Comparison of ENCODE assay signal across 8 cellular contexts in genomic region chr16:2912330-2913199, GRCh38. TPM values are rescaled to one million over a fixed set of nuclear protein-coding genes. Genes with fewer than 3 reads are reported as not detected.
DNase-seq lines count a peak whose midpoint lies in the region; ATAC-seq, FAIRE-seq and TF ChIP-seq lines count a peak whose summit lies in the region.

No MANE protein-coding gene starts in this region.

- 5% methylated on average over 39 of the region's 39 CpGs for WGBS in smooth muscle cell (ENCODE audit: low lambda C conversion rate)

- H3K9ac ChIP-seq in kidney (ENCODE audit: low read length in 2 of 2) (peak overlapping the region; percentile 66 to 92), smooth muscle cell (ENCODE audit: low read depth) (peak overlapping the region; percentile 65)

- peaks cover 4 to 12% of the 10 kb centered on the region in 2 donors for H3K36me3 ChIP-seq in kidney (ENCODE audit: control insufficient read depth in 1 of 2, insufficient read depth in 2 of 2, low read length in 2 of 2)
- H3K36me3 ChIP-seq in smooth muscle cell (ENCODE audit: low read depth): no peaks in the 10 kb centered on the region

- H3K4me3 ChIP-seq in kidney (ENCODE audit: low read length in 2 of 2) (peak overlapping the region; percentile 79 to 94), smooth muscle cell (peak overlapping the region; percentile 97)

- peaks cover 0 to 8% of the 10 kb centered on the region in 2 donors for H3K4me1 ChIP-seq in kidney (ENCODE audit: control insufficient read depth in 1 of 2, insufficient read depth in 1 of 2, low read depth in 1 of 2, low read length in 2 of 2)
- H3K4me1 ChIP-seq in smooth muscle cell (ENCODE audit: low read depth): no peaks in the 10 kb centered on the region

- H4K20me1 ChIP-seq in smooth muscle cell (ENCODE audit: low read depth): peaks cover 13% of the 10 kb centered on the region

- intact Hi-C loops in kidney (cut with DNase I): no loop called here

- FAIRE-seq in kidney (lab: Jason Lieb, UNC): no peak

- peak overlapping the region; percentile 97 for H3K4me2 ChIP-seq in smooth muscle cell

- H2AFZ ChIP-seq in smooth muscle cell (ENCODE audit: low read depth): peak overlapping the region; percentile 87

- H3K27ac ChIP-seq in caudate nucleus (ENCODE audit: low read depth, low read length): peak overlapping the region; percentile 55
- peak overlapping the region; percentile 80 to 86 for H3K27ac ChIP-seq in kidney (ENCODE audit: low read depth in 2 of 2, low read length in 2 of 2)
- peak overlapping the region; percentile 42 for H3K27ac ChIP-seq in smooth muscle cell (ENCODE audit: low read depth)

- no peaks in the 10 kb centered on the region for H3F3A ChIP-seq in smooth muscle cell (ENCODE audit: low read depth)

- no peaks in the 10 kb centered on the region for H3K27me3 ChIP-seq in smooth muscle cell (ENCODE audit: low read depth)

- TF ChIP-seq CTCF in kidney (IDR thresholded peaks at IDR 0.05; ENCODE audit: borderline replicate concordance, extremely low read depth, insufficient read depth) (no peak), smooth muscle cell (IDR thresholded peaks at IDR 0.05; ENCODE audit: borderline replicate concordance, insufficient read depth, poor library complexity, severe bottlenecking) (no peak)

- DNase-seq in NCI-H748 (lab: John Stamatoyannopoulos, UW; ENCODE audit: unreplicated experiment): peak; percentile 23
- DNase-seq in NCI-H748 treated with DMSO at 0.1 percent for 48 hours (lab: John Stamatoyannopoulos, UW): no peak
- peak; percentile 23 for DNase-seq in T-helper 9 cell
- peak in 29 of 61 donors; percentile 8 to 59 (median 34) for DNase-seq in caudate nucleus (lab: John Stamatoyannopoulos, UW)
- no peak for DNase-seq in kidney
- DNase-seq in smooth muscle cell (lab: John Stamatoyannopoulos, UW; ENCODE audit: unreplicated experiment): peak; percentile 43
- DNase-seq in NCI-H1092 treated with DMSO at 0.1 percent for 48 hours (lab: John Stamatoyannopoulos, UW): no peak

- no peaks in the 10 kb centered on the region for H3K79me2 ChIP-seq in smooth muscle cell (ENCODE audit: low read depth)

- peak; percentile 30 for ATAC-seq in HG03432 (IDR thresholded peaks at IDR 0.05; ENCODE audit: unreplicated experiment)

- no peaks in the 10 kb centered on the region for H3K9me3 ChIP-seq in kidney (ENCODE audit: control insufficient read depth in 1 of 2, low read length in 2 of 2)
- no peaks in the 10 kb centered on the region for H3K9me3 ChIP-seq in smooth muscle cell (replicated peaks; ENCODE audit: low read depth)

RNA-seq across cellular contexts. Expression of gene FLYWCH1, which starts 0.8 kb away (rescaled TPM):
- 36.8 TPM for total RNA-seq in kidney
- 24.5 TPM for polyA plus RNA-seq in kidney (ENCODE audit: insufficient read depth, low read depth, low replicate concordance)
- 13.5 and 26.1 TPM in 2 replicates for total RNA-seq in smooth muscle cell
- 26.0 and 26.4 TPM in 2 replicates for polyA plus RNA-seq in smooth muscle cell

RNA-seq across cellular contexts. Expression of gene FLYWCH2, which starts 29.6 kb away (rescaled TPM):
- total RNA-seq in kidney: 31.3 TPM
- 52.5 TPM for polyA plus RNA-seq in kidney (ENCODE audit: insufficient read depth, low read depth, low replicate concordance)
- total RNA-seq in smooth muscle cell: 31.7 and 44.6 TPM in 2 replicates
- 49.3 and 52.7 TPM in 2 replicates for polyA plus RNA-seq in smooth muscle cell

RNA-seq across cellular contexts. Expression of gene KREMEN2, which starts 51.5 kb away (rescaled TPM):
- total RNA-seq in kidney: not detected
- not detected for polyA plus RNA-seq in kidney (ENCODE audit: insufficient read depth, low read depth, low replicate concordance)
- 0.27 and 1.3 TPM in 2 replicates for total RNA-seq in smooth muscle cell
- polyA plus RNA-seq in smooth muscle cell: 2.0 TPM in 2 replicates

RNA-seq across cellular contexts. Expression of gene PRSS22, which starts 54.6 kb away (rescaled TPM):
- total RNA-seq in kidney (30.8 TPM), smooth muscle cell (2.2 TPM in 1 of 2 replicates, not detected in the other)
- polyA plus RNA-seq in kidney (ENCODE audit: insufficient read depth, low read depth, low replicate concordance) (11.0 TPM), smooth muscle cell (0.79 and 3.7 TPM in 2 replicates)

RNA-seq across cellular contexts. Expression of gene PAQR4, which starts 56.6 kb away (rescaled TPM):
- total RNA-seq in kidney (5.9 TPM), smooth muscle cell (4.6 and 4.8 TPM in 2 replicates)
- polyA plus RNA-seq in kidney (ENCODE audit: insufficient read depth, low read depth, low replicate concordance) (3.5 TPM), smooth muscle cell (7.9 and 9.3 TPM in 2 replicates)

Comparison
In these comparisons a context has a peak if more than half of its experiments do, and no peak if none do; other contexts are left out.
1. DNase-seq: peak in NCI-H748 (single experiment), T-helper 9 cell (single experiment) and smooth muscle cell (single experiment); none in NCI-H748 treated with DMSO at 0.1 percent for 48 hours (single experiment), kidney (single experiment) and NCI-H1092 treated with DMSO at 0.1 percent for 48 hours (single experiment).
2. Peak in every context shown above with its lines, with median percentiles within 50 percentile points of each other: H3K27ac ChIP-seq.